In the genomic region with DNA sequence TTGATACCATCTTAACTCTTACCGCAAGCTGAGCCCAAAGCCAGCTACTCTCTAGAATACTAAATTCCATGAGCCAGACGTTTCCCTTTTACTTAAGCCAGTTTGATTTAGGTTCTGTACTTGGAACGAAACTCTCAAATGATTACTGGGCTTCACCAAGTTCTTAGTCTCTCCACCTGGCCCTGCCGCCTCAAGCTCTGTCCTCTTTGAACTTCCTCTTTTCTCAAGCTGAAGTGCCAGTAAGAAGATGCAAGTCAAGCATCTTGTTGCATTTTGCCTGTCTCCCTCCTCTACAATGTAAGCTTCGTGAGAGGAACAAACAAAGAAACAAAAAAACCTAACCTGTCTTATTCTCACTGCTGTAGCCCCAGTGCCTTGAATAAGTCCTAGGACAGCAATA, we compare ENCODE assay signal across 14 cellular contexts.
"Had no signal": no experiment of that assay in that cellular context is flagged by ENCODE, and none has a peak within 500 bp of the region (broad histone marks: within the 10 kb centered on the region; RNA-seq: fewer than 3 reads in every experiment).

No MANE protein-coding gene starts in this region.

- H3K27ac ChIP-seq: cardiac muscle cell, heart left ventricle, ovary, tibial artery, vagina, VCaP had no signal

- ATAC-seq: activated T-cell treated with anti-CD3 and anti-CD28 coated beads, Interleukin-2, amount 50 U/mL, for 72 hours; heart left ventricle; left ventricle myocardium superior had no signal

- H3K4me3 ChIP-seq: cardiac muscle cell, heart left ventricle, ovary, tibial artery, vagina had no signal

- H3K27me3 ChIP-seq: cardiac muscle cell, heart left ventricle, ovary, tibial artery, vagina had no signal

- H3K9me3 ChIP-seq: heart left ventricle, ovary, tibial artery, vagina had no signal

- DNase-seq: activated CD4-positive, alpha-beta memory T cell treated with anti-CD3 and anti-CD28 coated beads, Interleukin-2, amount 10 ng/mL, durations not matched to agents 7 days and 5 days; activated gamma-delta T cell treated with Interleukin-2 at 50 U/mL for 16 hours; activated T-cell treated with anti-CD3 and anti-CD28 coated beads, Interleukin-2, amount 50 U/mL, for 72 hours; heart left ventricle; kidney; left ventricle myocardium superior; ovary; retina; stimulated activated CD4-positive, alpha-beta T cell treated with anti-CD3 and anti-CD28 coated beads, Interleukin-15, amount 100 ng/mL, for 24 hours; T1000; tibial artery had no signal

- H3K36me3 ChIP-seq: cardiac muscle cell, heart left ventricle, ovary, tibial artery, vagina had no signal

- H3K4me1 ChIP-seq: tibial artery, vagina had no signal
